In the genomic region with DNA sequence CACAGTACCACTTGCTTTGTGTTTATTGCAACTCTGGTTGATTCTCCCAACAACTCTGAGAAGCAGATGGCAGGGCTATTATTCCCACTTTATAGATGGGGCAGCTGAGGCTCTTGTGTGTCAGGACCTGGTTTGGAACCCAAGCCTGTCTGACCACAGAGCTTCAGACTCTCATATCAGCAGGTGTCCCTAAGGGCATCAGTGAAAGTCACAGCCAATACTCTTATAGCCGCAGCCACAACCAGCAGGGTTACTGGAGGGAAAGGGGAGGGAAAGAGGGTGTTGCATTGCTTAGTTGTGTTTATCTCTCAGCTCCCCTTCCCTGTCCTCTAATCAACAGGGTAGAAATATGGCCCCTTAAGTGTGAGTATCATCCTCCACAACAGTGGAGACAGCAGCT, we compare ENCODE assay signal across 16 cellular contexts.
DNase-seq lines count a peak whose midpoint lies in the region; ATAC-seq, FAIRE-seq and TF ChIP-seq lines count a peak whose summit lies in the region.
"Had no signal": no experiment of that assay in that cellular context is flagged by ENCODE, and none has a peak within 500 bp of the region (broad histone marks: within the 10 kb centered on the region; RNA-seq: fewer than 3 reads in every experiment).

No MANE protein-coding gene starts in this region.

- H3K79me2 ChIP-seq in K562 (ENCODE audit: control insufficient read depth, insufficient read depth, low read length), result no peaks in the 10 kb centered on the region

- H3K4me2 ChIP-seq in K562 (ENCODE audit: insufficient read depth, low read length), result no peak overlapping the region

- no peaks in the 10 kb centered on the region for H3K9me1 ChIP-seq in K562 (ENCODE audit: control insufficient read depth, insufficient read depth, low read length)

- TF ChIP-seq POLR2A in GM12891 (IDR thresholded peaks at IDR 0.05; ENCODE audit: low read depth, low read length) (no peak), K562 (conservative IDR thresholded peaks at IDR 0.05) (no peak)

- no peak for TF ChIP-seq CTCF in K562 (IDR thresholded peaks at IDR 0.05 in 2 of 3, conservative IDR thresholded peaks at IDR 0.05 in 1 of 3; ENCODE audit: insufficient read depth in 2 of 3, low read depth in 1 of 3, low read length in 3 of 3)
- TF ChIP-seq CTCF in pancreas (IDR thresholded peaks at IDR 0.05), result no peak

- H3K27me3 ChIP-seq in K562 (ENCODE audit: control insufficient read depth in 2 of 2, insufficient read depth in 2 of 2, low read length in 2 of 2) (peaks cover 17 to 19% of the 10 kb centered on the region in 2 experiments; a peak in 4 of 5 replicates), pancreas (no peaks in the 10 kb centered on the region)
- H3K27me3 ChIP-seq: BE2C had no signal

- WGBS in K562 (ENCODE audit: insufficient coverage, low coverage, missing lambda C conversion rate), result 0% methylated on average over 1 of the region's 1 CpG
- 61 to 75% methylated on average over 1 of the region's 1 CpG for WGBS in pancreas, 2 donors

- POLR2A ChIA-PET in K562 (lab: Yijun Ruan, JAX), result interaction anchor here (0.6 to 0.7 kb wide), 3 partner anchors 9 to 53 kb away, joined by 3 to 4 read pairs (median 4); no protein-coding TSS in a partner anchor

- peaks cover 0 to 11% of the 10 kb centered on the region in 2 experiments; a peak in 2 of 5 replicates for H3K4me1 ChIP-seq in K562 (replicated peaks in 1 of 2; ENCODE audit: control insufficient read depth in 2 of 2, insufficient read depth in 2 of 2, low read length in 2 of 2)
- H3K4me1 ChIP-seq in pancreas, result no peaks in the 10 kb centered on the region
- H3K4me1 ChIP-seq: Caco-2 had no signal

- CTCF ChIA-PET in K562 (lab: Yijun Ruan, JAX; ENCODE audit: low intra/inter-chr PET ratio), result no interaction called here

- in situ Hi-C loops in K562 (cut with MboI), result no loop called here

- H3K9me3 ChIP-seq in K562 (replicated peaks; ENCODE audit: control insufficient read depth, insufficient read depth, low read depth, low read length) (no peaks in the 10 kb centered on the region), pancreas (no peaks in the 10 kb centered on the region)
- H3K9me3 ChIP-seq: BE2C, Caco-2 had no signal

- peak; percentile 47 for ATAC-seq in HG02798 (IDR thresholded peaks at IDR 0.05; ENCODE audit: poor library complexity, unreplicated experiment)
- ATAC-seq in K562, result peak; percentile 70
- ATAC-seq in HG03432 (IDR thresholded peaks at IDR 0.05; ENCODE audit: unreplicated experiment), result no peak
- ATAC-seq in pancreas, result no peak

- peak; percentile 57 for FAIRE-seq in GM12891 (lab: Jason Lieb, UNC)
- FAIRE-seq in K562 (lab: Jason Lieb, UNC), result no peak
- no peak for FAIRE-seq in pancreas (lab: Jason Lieb, UNC)
- FAIRE-seq: A204.1 had no signal

- peak overlapping the region in 1 of 2 experiments; percentile 62; a peak in 1 of 4 replicates for H3K9ac ChIP-seq in K562 (ENCODE audit: insufficient read depth in 1 of 2, low read depth in 2 of 2, low read length in 2 of 2)

- no peak overlapping the region for H3K27ac ChIP-seq in K562 (ENCODE audit: extremely low read depth, low read depth, low read length)
- no peak overlapping the region for H3K27ac ChIP-seq in pancreas
- H3K27ac ChIP-seq: C4-2B had no signal

- DNase-seq in GM12891 (ENCODE audit: insufficient read length, low spot score) (no peak), K562 (ENCODE audit: extremely low read depth in 1 of 4, low spot score in 3 of 4) (peak in 1 of 4 experiments; percentile 34), pancreas (no peak), cerebellum (ENCODE audit: low spot score) (no peak)
- no peak for DNase-seq in activated naive CD4-positive, alpha-beta T cell treated with Interleukin-2 at 50 U/mL for 16 hours
- DNase-seq: BE2C; Caco-2; CD4-positive, alpha-beta memory T cell; DND-41; GF-D8; HCEC 1CT; KBM-7 had no signal

- no peak for TF ChIP-seq EP300 in K562 (IDR thresholded peaks at IDR 0.05; ENCODE audit: low read length)

- H3K4me3 ChIP-seq in K562 (no peak overlapping the region), pancreas (no peak overlapping the region)

- H3K36me3 ChIP-seq in K562 (ENCODE audit: control insufficient read depth, insufficient read depth, low read length) (no peaks in the 10 kb centered on the region), pancreas (no peaks in the 10 kb centered on the region)
- H3K36me3 ChIP-seq: BE2C had no signal

- H4K20me1 ChIP-seq in K562 (replicated peaks; ENCODE audit: control insufficient read depth, insufficient read depth, low read length), result no peaks in the 10 kb centered on the region

- BruUV-seq in K562 (replicated peaks; lab: Mats Ljungman, UMichigan), result no TSS peak

- H2AFZ ChIP-seq in K562 (ENCODE audit: low read depth, low read length), result no peak overlapping the region; the same call in 1 of the 2 replicates

- intact Hi-C loops in K562 (cut with micrococcal nuclease), result no loop called here
- intact Hi-C loops in pancreas (cut with DNase I), result no loop called here

- no peak for TF ChIP-seq RAD21 in K562 (CRISPR knock-in tag; conservative IDR thresholded peaks at IDR 0.05 in 1 of 2, IDR thresholded peaks at IDR 0.05 in 1 of 2)

TF ChIP-seq in GM12891, 5 proteins besides CTCF, POLR2A, EP300 and RAD21:
- TF ChIP-seq SPI1 (IDR thresholded peaks at IDR 0.05; ENCODE audit: low read depth, low read length) (no peak), POU2F2 (IDR thresholded peaks at IDR 0.05; ENCODE audit: low read depth, low read length) (no peak), POLR2AphosphoS5 (IDR thresholded peaks at IDR 0.05; ENCODE audit: low read depth, low read length) (no peak), TAF1 (IDR thresholded peaks at IDR 0.05; ENCODE audit: low read depth, low read length) (no peak), PAX5 (IDR thresholded peaks at IDR 0.05; ENCODE audit: insufficient read depth, low read length, severe bottlenecking) (no peak)
TF ChIP-seq in GM12891: peak in this region for 0.

TF ChIP-seq in K562, 482 proteins besides CTCF, POLR2A, EP300 and RAD21:
- no peak for TF ChIP-seq ZNF561 (CRISPR knock-in tag; conservative IDR thresholded peaks at IDR 0.05)
- TF ChIP-seq, protein P1, sequence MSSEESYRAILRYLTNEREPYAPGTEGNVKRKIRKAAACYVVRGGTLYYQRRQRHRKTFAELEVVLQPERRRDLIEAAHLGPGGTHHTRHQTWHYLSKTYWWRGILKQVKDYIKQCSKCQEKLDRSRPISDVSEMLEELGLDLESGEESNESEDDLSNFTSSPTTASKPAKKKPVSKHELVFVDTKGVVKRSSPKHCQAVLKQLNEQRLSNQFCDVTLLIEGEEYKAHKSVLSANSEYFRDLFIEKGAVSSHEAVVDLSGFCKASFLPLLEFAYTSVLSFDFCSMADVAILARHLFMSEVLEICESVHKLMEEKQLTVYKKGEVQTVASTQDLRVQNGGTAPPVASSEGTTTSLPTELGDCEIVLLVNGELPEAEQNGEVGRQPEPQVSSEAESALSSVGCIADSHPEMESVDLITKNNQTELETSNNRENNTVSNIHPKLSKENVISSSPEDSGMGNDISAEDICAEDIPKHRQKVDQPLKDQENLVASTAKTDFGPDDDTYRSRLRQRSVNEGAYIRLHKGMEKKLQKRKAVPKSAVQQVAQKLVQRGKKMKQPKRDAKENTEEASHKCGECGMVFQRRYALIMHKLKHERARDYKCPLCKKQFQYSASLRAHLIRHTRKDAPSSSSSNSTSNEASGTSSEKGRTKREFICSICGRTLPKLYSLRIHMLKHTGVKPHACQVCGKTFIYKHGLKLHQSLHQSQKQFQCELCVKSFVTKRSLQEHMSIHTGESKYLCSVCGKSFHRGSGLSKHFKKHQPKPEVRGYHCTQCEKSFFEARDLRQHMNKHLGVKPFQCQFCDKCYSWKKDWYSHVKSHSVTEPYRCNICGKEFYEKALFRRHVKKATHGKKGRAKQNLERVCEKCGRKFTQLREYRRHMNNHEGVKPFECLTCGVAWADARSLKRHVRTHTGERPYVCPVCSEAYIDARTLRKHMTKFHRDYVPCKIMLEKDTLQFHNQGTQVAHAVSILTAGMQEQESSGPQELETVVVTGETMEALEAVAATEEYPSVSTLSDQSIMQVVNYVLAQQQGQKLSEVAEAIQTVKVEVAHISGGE (CRISPR knock-in tag; IDR thresholded peaks at IDR 0.05), result no peak
- no peak for TF ChIP-seq TCF3 (CRISPR knock-in tag; IDR thresholded peaks at IDR 0.05)
- peak; percentile 58 for TF ChIP-seq RBM25 (IDR thresholded peaks at IDR 0.05; ENCODE audit: low read depth, low read length, severe bottlenecking)
TF ChIP-seq in K562: peak in this region for 1.

Comparison
In these comparisons a context has a peak if more than half of its experiments do, and no peak if none do; other contexts are left out.
1. ATAC-seq: peak in HG02798 (single experiment) and K562 (single experiment); none in HG03432 (single experiment) and pancreas (0 of 4).